28 cellular contexts compared by ENCODE assay signal in the genomic region with DNA sequence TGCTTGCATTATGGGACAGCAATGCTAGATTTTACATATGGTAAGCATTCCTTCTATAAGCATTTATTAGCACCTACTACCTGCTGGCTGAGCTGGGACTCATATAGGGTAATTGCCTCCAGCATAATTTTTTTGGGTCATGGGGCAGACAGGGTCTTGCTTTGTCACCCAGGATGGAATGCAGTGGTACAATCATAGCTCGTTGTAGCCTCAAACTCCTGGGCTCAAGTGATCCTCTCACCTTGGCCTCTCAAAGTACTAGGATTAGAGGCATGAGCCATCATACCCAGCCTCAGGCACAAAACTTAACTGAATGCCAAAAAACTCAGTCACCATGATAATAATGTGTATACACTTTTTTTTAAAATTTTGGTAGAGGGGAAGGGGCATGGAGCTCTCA.
"Had no signal": no experiment of that assay in that cellular context is flagged by ENCODE, and none has a peak within 500 bp of the region (broad histone marks: within the 10 kb centered on the region; RNA-seq: fewer than 3 reads in every experiment).

No MANE protein-coding gene starts in this region.

- H3K36me3 Mint-ChIP-seq: stimulated activated effector memory CD8-positive, alpha-beta T cell treated with anti-CD3 and anti-CD28 coated beads, Interleukin-12 subunit alpha, Interleukin-12 subunit beta, amount 100 ng/mL, for 72 hours had no signal

- H3K4me3 Mint-ChIP-seq: naive thymus-derived CD8-positive, alpha-beta T cell; natural killer cell treated with Interleukin-12 subunit alpha and Interleukin-12 subunit beta and Interleukin-15 and Interleukin-18, amount 100 ng/mL, for 72 hours; nephron progenitor cell; neural crest cell; stimulated activated effector memory CD8-positive, alpha-beta T cell treated with anti-CD3 and anti-CD28 coated beads, Interleukin-12 subunit alpha, Interleukin-12 subunit beta, amount 100 ng/mL, for 72 hours; stimulated activated naive B cell treated with anti-CD40 and anti-IgM and Interleukin-4, amounts not matched to agents 10 μg/mL and 1 μg/mL and 100 μg/mL, for 72 hours; stimulated activated naive CD8-positive, alpha-beta T cell treated with anti-CD3 and anti-CD28 coated beads, Interleukin-15, amount 100 ng/mL, for 72 hours had no signal

- H3K27me3 ChIP-seq: neutrophil, pancreas, right atrium auricular region, right lobe of liver, sigmoid colon, suprapubic skin, testis, tibial artery, transverse colon, upper lobe of left lung, vagina had no signal

- H3K27ac Mint-ChIP-seq: naive thymus-derived CD8-positive, alpha-beta T cell; natural killer cell treated with Interleukin-12 subunit alpha and Interleukin-12 subunit beta and Interleukin-15 and Interleukin-18, amount 100 ng/mL, for 72 hours; nephron progenitor cell; stimulated activated effector memory CD8-positive, alpha-beta T cell treated with anti-CD3 and anti-CD28 coated beads, Interleukin-12 subunit alpha, Interleukin-12 subunit beta, amount 100 ng/mL, for 72 hours; stimulated activated naive B cell treated with anti-CD40 and anti-IgM and Interleukin-4, amounts not matched to agents 10 μg/mL and 1 μg/mL and 100 μg/mL, for 72 hours; stimulated activated naive CD8-positive, alpha-beta T cell treated with anti-CD3 and anti-CD28 coated beads, Interleukin-15, amount 100 ng/mL, for 72 hours had no signal

- H3K27me3 Mint-ChIP-seq: stimulated activated naive CD8-positive, alpha-beta T cell treated with anti-CD3 and anti-CD28 coated beads, Interleukin-15, amount 100 ng/mL, for 72 hours had no signal

- H3K4me1 Mint-ChIP-seq: naive thymus-derived CD8-positive, alpha-beta T cell; nephron progenitor cell; neural crest cell; stimulated activated effector memory CD8-positive, alpha-beta T cell treated with anti-CD3 and anti-CD28 coated beads, Interleukin-12 subunit alpha, Interleukin-12 subunit beta, amount 100 ng/mL, for 72 hours; stimulated activated naive B cell treated with anti-CD40 and anti-IgM and Interleukin-4, amounts not matched to agents 10 μg/mL and 1 μg/mL and 100 μg/mL, for 72 hours; stimulated activated naive CD8-positive, alpha-beta T cell treated with anti-CD3 and anti-CD28 coated beads, Interleukin-15, amount 100 ng/mL, for 72 hours had no signal

- H3K4me1 ChIP-seq: pancreas, prostate gland, right atrium auricular region, right lobe of liver, sigmoid colon, suprapubic skin, testis, tibial artery, transverse colon, upper lobe of left lung, vagina had no signal

- H3K36me3 ChIP-seq: neutrophil, pancreas, prostate gland, right atrium auricular region, right lobe of liver, sigmoid colon, suprapubic skin, tibial artery, transverse colon, upper lobe of left lung, vagina had no signal

- H3K9me3 Mint-ChIP-seq: natural killer cell treated with Interleukin-12 subunit alpha and Interleukin-12 subunit beta and Interleukin-15 and Interleukin-18, amount 100 ng/mL, for 72 hours had no signal

- H3K4me3 ChIP-seq: pancreas, prostate gland, right atrium auricular region, right lobe of liver, sigmoid colon, suprapubic skin, testis, tibial artery, transverse colon, upper lobe of left lung, vagina had no signal

- DNase-seq: naive thymus-derived CD8-positive, alpha-beta T cell; nephron progenitor cell; nucleus accumbens; pancreas; retina; right lobe of liver; sigmoid colon; small intestine; stimulated activated CD4-positive, alpha-beta T cell treated with anti-CD3 and anti-CD28 coated beads, Interleukin-15, amount 100 ng/mL, for 24 hours; stimulated activated CD4-positive, alpha-beta T cell treated with anti-CD3 and anti-CD28 coated beads, Interleukin-2, amount 100 ng/mL, for 24 hours; stimulated activated CD4-positive, alpha-beta T cell treated with anti-CD3 and anti-CD28 coated beads, Interleukin-2, amount 100 ng/mL, for 48 hours; stimulated activated CD4-positive, alpha-beta T cell treated with anti-CD3 and anti-CD28 coated beads, Interleukin-4, amount 100 ng/mL, for 24 hours; stimulated activated naive B cell treated with anti-CD40 and anti-IgM and Interleukin-4, amounts not matched to agents 10 μg/mL and 1 μg/mL and 100 μg/mL, for 72 hours; stimulated activated naive CD8-positive, alpha-beta T cell treated with anti-CD3 and anti-CD28 coated beads, Interleukin-15, amount 100 ng/mL, for 72 hours; stimulated activated naive CD8-positive, alpha-beta T cell treated with anti-CD3 and anti-CD28 coated beads, Interleukin-15, Interleukin-2, amounts not matched to agents 100 U/mL and 50 U/mL, for 24 hours; substantia nigra; testis; tibial artery; transverse colon; upper lobe of left lung had no signal

- H3K27ac ChIP-seq: neutrophil, pancreas, prostate gland, right atrium auricular region, right lobe of liver, sigmoid colon, suprapubic skin, testis, tibial artery, transverse colon, upper lobe of left lung, vagina had no signal
